39 cellular contexts compared by ENCODE assay signal in genomic region chr6:157483770-157484169, GRCh38.
"Had no signal": no experiment of that assay in that cellular context is flagged by ENCODE, and none has a peak within 500 bp of the region (broad histone marks: within the 10 kb centered on the region; RNA-seq: fewer than 3 reads in every experiment).

No MANE protein-coding gene starts in this region.

- H3K9me3 ChIP-seq: adrenal gland, ascending aorta, body of pancreas, breast epithelium had no signal

- H3K4me3 ChIP-seq: adrenal gland, ascending aorta, body of pancreas, breast epithelium, cardiac muscle cell had no signal

- H3K36me3 Mint-ChIP-seq: activated naive CD4-positive, alpha-beta T cell treated with anti-CD3 and anti-CD28 coated beads, Interleukin-2, amount 10 ng/mL, durations not matched to agents 7 days and 5 days; activated naive CD4-positive, alpha-beta T cell treated with anti-CD3 and anti-CD28 coated beads, Interleukin-2, amount 50 U/mL, for 24 hours; activated naive CD4-positive, alpha-beta T cell treated with anti-CD3 and anti-CD28 coated beads, Interleukin-2, amount 50 U/mL, for 72 hours; activated naive CD8-positive, alpha-beta T cell treated with anti-CD3 and anti-CD28 coated beads for 36 hours; activated naive CD8-positive, alpha-beta T cell treated with anti-CD3 and anti-CD28 coated beads, Interleukin-2, amount 10 ng/mL, durations not matched to agents 7 days and 5 days; brain had no signal

- H3K27me3 ChIP-seq: adrenal gland, ascending aorta, body of pancreas, brain microvascular endothelial cell, breast epithelium, cardiac muscle cell had no signal

- H3K4me1 ChIP-seq: adrenal gland, ascending aorta, breast epithelium had no signal

- H3K27ac ChIP-seq: adrenal gland, ascending aorta, body of pancreas, brain microvascular endothelial cell, breast epithelium, cardiac muscle cell had no signal

- H3K9me3 Mint-ChIP-seq: activated naive CD4-positive, alpha-beta T cell treated with anti-CD3 and anti-CD28 coated beads for 36 hours; activated naive CD4-positive, alpha-beta T cell treated with anti-CD3 and anti-CD28 coated beads, Interleukin-2, amount 10 ng/mL, durations not matched to agents 7 days and 5 days; activated naive CD4-positive, alpha-beta T cell treated with anti-CD3 and anti-CD28 coated beads, Interleukin-2, amount 50 U/mL, for 24 hours; activated naive CD4-positive, alpha-beta T cell treated with anti-CD3 and anti-CD28 coated beads, Interleukin-2, amount 50 U/mL, for 72 hours; activated naive CD8-positive, alpha-beta T cell treated with anti-CD3 and anti-CD28 coated beads for 36 hours; activated naive CD8-positive, alpha-beta T cell treated with anti-CD3 and anti-CD28 coated beads, Interleukin-2, amount 10 ng/mL, durations not matched to agents 7 days and 5 days; activated naive CD8-positive, alpha-beta T cell treated with anti-CD3 and anti-CD28 coated beads, Interleukin-2, amount 50 U/mL, for 24 hours; activated T-cell treated with anti-CD3 and anti-CD28 coated beads, Interleukin-2, amount 50 U/mL, for 24 hours; activated T-cell treated with anti-CD3 and anti-CD28 coated beads, Interleukin-2, amount 50 U/mL, for 4 hours; activated T-cell treated with anti-CD3 and anti-CD28 coated beads, Interleukin-2, amount 50 U/mL, for 72 hours; activated T-helper 17 cell treated with anti-CD3 and anti-CD28 coated beads, Interleukin-2, amount 50 U/mL, for 72 hours; activated T-helper 2 cell treated with anti-CD3 and anti-CD28 coated beads, Interferon-gamma antibody, Interleukin-2, Interleukin-4, amounts not matched to agents 10 μg/mL and 5 μg/mL and 100 μg/mL, durations not matched to agents 14 hours and 24 hours and 36 hours; central memory CD8-positive, alpha-beta T cell had no signal

- H3K4me3 Mint-ChIP-seq: activated naive CD4-positive, alpha-beta T cell treated with anti-CD3 and anti-CD28 coated beads for 36 hours; activated naive CD4-positive, alpha-beta T cell treated with anti-CD3 and anti-CD28 coated beads, Interleukin-2, amount 10 ng/mL, durations not matched to agents 7 days and 5 days; activated naive CD4-positive, alpha-beta T cell treated with anti-CD3 and anti-CD28 coated beads, Interleukin-2, amount 50 U/mL, for 24 hours; activated naive CD8-positive, alpha-beta T cell; activated naive CD8-positive, alpha-beta T cell treated with anti-CD3 and anti-CD28 coated beads for 36 hours; activated naive CD8-positive, alpha-beta T cell treated with anti-CD3 and anti-CD28 coated beads, Interleukin-2, amount 10 ng/mL, durations not matched to agents 7 days and 5 days; activated naive CD8-positive, alpha-beta T cell treated with anti-CD3 and anti-CD28 coated beads, Interleukin-2, amount 50 U/mL, for 24 hours; activated T-cell treated with anti-CD3 and anti-CD28 coated beads, Interleukin-2, amount 50 U/mL, for 24 hours; activated T-cell treated with anti-CD3 and anti-CD28 coated beads, Interleukin-2, amount 50 U/mL, for 4 hours; activated T-cell treated with anti-CD3 and anti-CD28 coated beads, Interleukin-2, amount 50 U/mL, for 72 hours; activated T-helper 1 cell treated with anti-CD3 and anti-CD28 coated beads, Interleukin-12 subunit alpha, Interleukin-12 subunit beta, Interleukin-2, Interleukin-4 antibody, amounts not matched to agents 30 ng/mL and 10 ng/mL and 1 ng/mL, durations not matched to agents 14 hours and 24 hours and 36 hours; activated T-helper 17 cell treated with anti-CD3 and anti-CD28 coated beads, Interleukin-2, amount 50 U/mL, for 72 hours; brain; central memory CD8-positive, alpha-beta T cell had no signal

- H3K36me3 ChIP-seq: adrenal gland, ascending aorta, brain microvascular endothelial cell, breast epithelium, cardiac muscle cell had no signal

- H3K27ac Mint-ChIP-seq: activated naive CD4-positive, alpha-beta T cell treated with anti-CD3 and anti-CD28 coated beads for 36 hours; activated naive CD4-positive, alpha-beta T cell treated with anti-CD3 and anti-CD28 coated beads, Interleukin-2, amount 10 ng/mL, durations not matched to agents 7 days and 5 days; activated naive CD4-positive, alpha-beta T cell treated with anti-CD3 and anti-CD28 coated beads, Interleukin-2, amount 50 U/mL, for 24 hours; activated naive CD8-positive, alpha-beta T cell; activated naive CD8-positive, alpha-beta T cell treated with anti-CD3 and anti-CD28 coated beads for 36 hours; activated naive CD8-positive, alpha-beta T cell treated with anti-CD3 and anti-CD28 coated beads, Interleukin-2, amount 10 ng/mL, durations not matched to agents 7 days and 5 days; activated T-cell treated with anti-CD3 and anti-CD28 coated beads, Interleukin-2, amount 50 U/mL, for 24 hours; activated T-cell treated with anti-CD3 and anti-CD28 coated beads, Interleukin-2, amount 50 U/mL, for 72 hours; activated T-helper 1 cell treated with anti-CD3 and anti-CD28 coated beads, Interleukin-12 subunit alpha, Interleukin-12 subunit beta, Interleukin-2, Interleukin-4 antibody, amounts not matched to agents 30 ng/mL and 10 ng/mL and 1 ng/mL, durations not matched to agents 14 hours and 24 hours and 36 hours; activated T-helper 17 cell treated with anti-CD3 and anti-CD28 coated beads, Interleukin-2, amount 50 U/mL, for 72 hours; activated T-helper 2 cell treated with anti-CD3 and anti-CD28 coated beads, Interferon-gamma antibody, Interleukin-2, Interleukin-4, amounts not matched to agents 10 μg/mL and 5 μg/mL and 100 μg/mL, durations not matched to agents 14 hours and 24 hours and 36 hours; brain had no signal

- H3K27me3 Mint-ChIP-seq: activated naive CD4-positive, alpha-beta T cell treated with anti-CD3 and anti-CD28 coated beads, Interleukin-2, amount 50 U/mL, for 24 hours; activated naive CD8-positive, alpha-beta T cell; activated naive CD8-positive, alpha-beta T cell treated with anti-CD3 and anti-CD28 coated beads for 36 hours; activated naive CD8-positive, alpha-beta T cell treated with anti-CD3 and anti-CD28 coated beads, Interleukin-2, amount 50 U/mL, for 24 hours; activated T-cell treated with anti-CD3 and anti-CD28 coated beads, Interleukin-2, amount 50 U/mL, for 24 hours; activated T-helper 17 cell treated with anti-CD3 and anti-CD28 coated beads, Interleukin-2, amount 50 U/mL, for 72 hours; central memory CD8-positive, alpha-beta T cell had no signal

- FAIRE-seq: astrocyte, bronchial epithelial cell had no signal

- ATAC-seq: activated naive CD4-positive, alpha-beta T cell treated with anti-CD3 and anti-CD28 coated beads, Interleukin-2, amount 50 U/mL, for 72 hours; activated naive CD8-positive, alpha-beta T cell treated with anti-CD3 and anti-CD28 coated beads, Interleukin-2, amount 50 U/mL, for 24 hours; activated T-cell treated with anti-CD3 and anti-CD28 coated beads, Interleukin-2, amount 50 U/mL, for 4 hours; activated T-cell treated with anti-CD3 and anti-CD28 coated beads, Interleukin-2, amount 50 U/mL, for 72 hours; activated T-helper 17 cell treated with anti-CD3 and anti-CD28 coated beads, Interleukin-2, amount 50 U/mL, for 72 hours; body of pancreas had no signal

- DNase-seq: activated effector memory CD4-positive, alpha-beta T cell treated with anti-CD3 and anti-CD28 coated beads, Interleukin-2, amount 50 U/mL, for 16 hours; activated effector memory CD4-positive, alpha-beta T cell treated with Interleukin-2 at 50 U/mL for 16 hours; activated gamma-delta T cell; activated gamma-delta T cell treated with Interleukin-2 at 50 U/mL for 16 hours; activated naive CD4-positive, alpha-beta T cell; activated naive CD4-positive, alpha-beta T cell treated with anti-CD3 and anti-CD28 coated beads for 36 hours; activated naive CD4-positive, alpha-beta T cell treated with anti-CD3 and anti-CD28 coated beads, Interleukin-2, amount 10 ng/mL, durations not matched to agents 7 days and 5 days; activated naive CD4-positive, alpha-beta T cell treated with anti-CD3 and anti-CD28 coated beads, Interleukin-2, amount 50 U/mL, for 16 hours; activated naive CD4-positive, alpha-beta T cell treated with Interleukin-2 at 50 U/mL for 16 hours; activated naive CD8-positive, alpha-beta T cell treated with anti-CD3 and anti-CD28 coated beads for 36 hours; activated naive CD8-positive, alpha-beta T cell treated with anti-CD3 and anti-CD28 coated beads, Interleukin-2, amount 10 ng/mL, durations not matched to agents 7 days and 5 days; activated naive CD8-positive, alpha-beta T cell treated with anti-CD3 and anti-CD28 coated beads, Interleukin-2, amount 50 U/mL, for 24 hours; activated T-cell treated with anti-CD3 and anti-CD28 coated beads, Interleukin-2, amount 50 U/mL, for 24 hours; activated T-cell treated with anti-CD3 and anti-CD28 coated beads, Interleukin-2, amount 50 U/mL, for 4 hours; activated T-cell treated with anti-CD3 and anti-CD28 coated beads, Interleukin-2, amount 50 U/mL, for 48 hours; activated T-cell treated with anti-CD3 and anti-CD28 coated beads, Interleukin-2, amount 50 U/mL, for 72 hours; adrenal gland; amniotic stem cell; amygdala; anterior cingulate cortex; aorta; body of pancreas; brain microvascular endothelial cell; caudate nucleus; central memory CD4-positive, alpha-beta T cell; cerebellar nuclear complex had no signal
